In genomic region chr3:194328080-194328571, GRCh38 we compare ENCODE assay signal across 10 cellular contexts. TPM values are rescaled to one million over a fixed set of nuclear protein-coding genes. Genes with fewer than 3 reads are reported as not detected.
A peak's percentile ranks its signal among the peaks of the same experiment; 100 is the strongest.
DNase-seq lines count a peak whose midpoint lies in the region; ATAC-seq, FAIRE-seq and TF ChIP-seq lines count a peak whose summit lies in the region.
"Had no signal": no experiment of that assay in that cellular context is flagged by ENCODE, and none has a peak within 500 bp of the region (broad histone marks: within the 10 kb centered on the region; RNA-seq: fewer than 3 reads in every experiment).

No MANE protein-coding gene starts in this region.

- ATAC-seq in naive thymus-derived CD8-positive, alpha-beta T cell, result peak; percentile 23 to 43
- ATAC-seq in gastrocnemius medialis, result no peak

- H3K36me3 ChIP-seq in bronchial epithelial cell (ENCODE audit: control insufficient read depth, insufficient read depth, low read length) (no peaks in the 10 kb centered on the region), tibial nerve (no peaks in the 10 kb centered on the region), gastrocnemius medialis (no peaks in the 10 kb centered on the region)

- no peak overlapping the region for H3K4me3 Mint-ChIP-seq in naive thymus-derived CD8-positive, alpha-beta T cell

- in situ Hi-C loops in gastrocnemius medialis (cut with MboI; ENCODE audit: low sequenced_read_pairs in 4 of 4), result loop anchor here in 2 of 4 donors (10.0 to 25.0 kb wide), 2 partner anchors 259 to 263 kb away; no protein-coding TSS in a partner anchor

- H3K27me3 ChIP-seq in bronchial epithelial cell (ENCODE audit: control insufficient read depth, insufficient read depth, low read length) (no peaks in the 10 kb centered on the region), tibial nerve (peaks cover 0 to 21% of the 10 kb centered on the region in 2 donors), gastrocnemius medialis (peaks cover 0 to 12% (median 2%) of the 10 kb centered on the region in 3 donors)

- H3K27me3 Mint-ChIP-seq in naive thymus-derived CD8-positive, alpha-beta T cell, result peaks cover 7 to 18% (median 14%) of the 10 kb centered on the region in 5 donors

- TF ChIP-seq POLR2A in tibial nerve (IDR thresholded peaks at IDR 0.05) (no peak), lower leg skin (IDR thresholded peaks at IDR 0.05) (no peak), gastrocnemius medialis (IDR thresholded peaks at IDR 0.05) (no peak)

- POLR2A ChIA-PET in naive thymus-derived CD8-positive, alpha-beta T cell (lab: Charles Lee), result no interaction called here

- no peak for TF ChIP-seq EP300 in tibial nerve (IDR thresholded peaks at IDR 0.05)

- peak; percentile 47 for DNase-seq in Daoy (ENCODE audit: low read depth)
- peak; percentile 50 for DNase-seq in NAMALWA (ENCODE audit: low spot score)
- peak; percentile 81 for DNase-seq in bronchial epithelial cell (ENCODE audit: low read depth)
- DNase-seq in naive thymus-derived CD8-positive, alpha-beta T cell, result peak in 4 of 10 donors; percentile 37 to 73 (median 42)
- no peak for DNase-seq in tibial nerve (ENCODE audit: low spot score in 2 of 2)
- DNase-seq in lower leg skin (ENCODE audit: low spot score in 2 of 2), result no peak
- DNase-seq in NCI-H345 (lab: John Stamatoyannopoulos, UW), result no peak
- DNase-seq in gastrocnemius medialis, result no peak
- DNase-seq: NCI-H1048, SHP77 had no signal

- intact Hi-C loops in lower leg skin (cut with DNase I; ENCODE audit: low total_unique reads) (no loop called here), gastrocnemius medialis (cut with DNase I; ENCODE audit: low total_unique reads) (no loop called here)

- peak overlapping the region in 1 of 10 donors; percentile 21 for H3K27ac Mint-ChIP-seq in naive thymus-derived CD8-positive, alpha-beta T cell

- H3K4me1 ChIP-seq in tibial nerve, result peaks cover 0 to 11% (median 3%) of the 10 kb centered on the region in 4 donors
- peaks cover 7 to 12% of the 10 kb centered on the region in 2 donors for H3K4me1 ChIP-seq in gastrocnemius medialis

- WGBS in tibial nerve, 2 donors, result 70 to 83% methylated on average over 24 of the region's 24 CpGs
- 63 to 67% methylated on average over 21 to 24 of the region's 24 CpGs for WGBS in lower leg skin, 2 donors

- H3K4me3 ChIP-seq in bronchial epithelial cell (ENCODE audit: low read depth, low read length), result no peak overlapping the region
- H3K4me3 ChIP-seq in tibial nerve, result no peak overlapping the region
- no peak overlapping the region for H3K4me3 ChIP-seq in lower leg skin (ENCODE audit: low read depth, poor library complexity, severe bottlenecking)
- no peak overlapping the region for H3K4me3 ChIP-seq in gastrocnemius medialis

- peaks cover 0 to 2% (median under 1%) of the 10 kb centered on the region in 4 donors for H3K4me1 Mint-ChIP-seq in naive thymus-derived CD8-positive, alpha-beta T cell

- no peak for FAIRE-seq in bronchial epithelial cell (lab: Jason Lieb, UNC)

- TF ChIP-seq CTCF in bronchial epithelial cell (IDR thresholded peaks at IDR 0.05; ENCODE audit: insufficient read depth, low read length, severe bottlenecking) (no peak), tibial nerve (IDR thresholded peaks at IDR 0.05) (no peak), lower leg skin (IDR thresholded peaks at IDR 0.05) (no peak), gastrocnemius medialis (IDR thresholded peaks at IDR 0.05 in 4 of 5, conservative IDR thresholded peaks at IDR 0.05 in 1 of 5) (no peak)

- no peaks in the 10 kb centered on the region for H3K36me3 Mint-ChIP-seq in naive thymus-derived CD8-positive, alpha-beta T cell

- H3K9me3 Mint-ChIP-seq in naive thymus-derived CD8-positive, alpha-beta T cell, result no peaks in the 10 kb centered on the region

- H3K27ac ChIP-seq in tibial nerve (no peak overlapping the region), gastrocnemius medialis (no peak overlapping the region)

- H3K9me3 ChIP-seq in tibial nerve, result no peaks in the 10 kb centered on the region
- no peaks in the 10 kb centered on the region for H3K9me3 ChIP-seq in gastrocnemius medialis

RNA-seq across cellular contexts. Expression of gene CPN2, which starts 23.0 kb away (rescaled TPM):
- total RNA-seq in Daoy (2014; rRNA removed; shearing (Covaris generic)), result not detected in 2 replicates
- total RNA-seq in bronchial epithelial cell (not detected in 2 replicates), tibial nerve (not detected), lower leg skin (under 1 TPM in 1 of 4 donors, not detected in 3; 0.10 TPM), gastrocnemius medialis (1 to 10 TPM in 1 of 4 donors, under 1 TPM in 1, not detected in 2; 0.46 to 1.1 TPM)
- not detected for total RNA-seq in naive thymus-derived CD8-positive, alpha-beta T cell
- polyA plus RNA-seq in naive thymus-derived CD8-positive, alpha-beta T cell, result not detected

RNA-seq across cellular contexts. Expression of gene LRRC15, which starts 41.4 kb away (rescaled TPM):
- total RNA-seq in Daoy (2014; rRNA removed; shearing (Covaris generic)), result 2.0 and 2.9 TPM in 2 replicates
- total RNA-seq in bronchial epithelial cell, result not detected in 2 replicates
- not detected for total RNA-seq in naive thymus-derived CD8-positive, alpha-beta T cell
- not detected for polyA plus RNA-seq in naive thymus-derived CD8-positive, alpha-beta T cell
- not detected for total RNA-seq in tibial nerve
- 10 to 100 TPM in 1 of 4 donors, 1 to 10 TPM in 1, under 1 TPM in 2; 0.08 to 21.0 (median 0.63) TPM for total RNA-seq in lower leg skin
- total RNA-seq in gastrocnemius medialis, result under 1 TPM in 1 of 4 donors, not detected in 3; 0.05 TPM

Comparison
In these comparisons a context has a peak if more than half of its experiments do, and no peak if none do; other contexts are left out.
1. DNase-seq: peak in Daoy (single experiment), NAMALWA (single experiment) and bronchial epithelial cell (single experiment); none in tibial nerve (0 of 2), lower leg skin (0 of 2), NCI-H345 (single experiment) and gastrocnemius medialis (0 of 2).
2. ATAC-seq: peak in naive thymus-derived CD8-positive, alpha-beta T cell (2 of 2); none in gastrocnemius medialis (0 of 2).